11 cellular contexts compared by ENCODE assay signal in the genomic region with DNA sequence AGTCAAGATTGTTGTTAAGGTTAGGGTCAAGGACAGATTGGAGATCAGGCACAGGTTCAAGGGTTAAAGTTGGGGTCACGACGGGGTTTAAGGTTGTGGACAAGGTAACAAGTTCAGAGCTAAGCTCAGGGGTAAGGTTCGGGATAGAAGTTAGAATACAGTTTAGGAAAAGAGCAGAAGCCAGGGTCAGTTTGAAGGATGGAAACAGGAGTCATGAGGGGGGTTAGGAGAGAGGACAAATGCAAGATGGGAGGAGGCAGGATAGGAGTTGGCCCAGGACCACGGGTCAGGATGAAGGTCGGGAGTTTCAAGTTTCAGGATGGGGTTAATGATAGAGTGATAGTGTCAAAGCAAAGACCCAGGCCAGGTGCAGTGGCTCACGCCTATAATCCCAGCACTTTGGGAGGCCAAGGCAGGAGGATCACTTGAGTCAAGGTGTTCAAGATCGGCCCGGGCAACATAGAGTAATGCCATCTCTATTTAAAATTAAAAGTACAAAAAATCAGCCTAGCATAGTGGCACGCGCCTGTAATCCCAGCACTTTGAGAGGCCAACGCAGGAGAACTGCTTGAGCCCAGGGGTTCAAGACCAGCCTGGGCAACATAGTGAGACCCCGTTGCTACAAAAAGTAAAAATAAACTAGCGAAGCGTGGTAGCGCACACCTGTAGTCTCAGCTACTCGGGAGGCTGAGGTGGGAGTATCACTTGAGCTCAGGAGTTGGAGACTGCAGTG. TPM values are rescaled to one million over a fixed set of nuclear protein-coding genes. Genes with fewer than 3 reads are reported as not detected.
DNase-seq lines count a peak whose midpoint lies in the region; ATAC-seq and TF ChIP-seq lines count a peak whose summit lies in the region.
"Had no signal": no experiment of that assay in that cellular context is flagged by ENCODE, and none has a peak within 500 bp of the region (broad histone marks: within the 10 kb centered on the region; RNA-seq: fewer than 3 reads in every experiment).

No MANE protein-coding gene starts in this region.

- H2AFZ ChIP-seq in neural cell (ENCODE audit: low read depth, low read length): no peak overlapping the region

- H3K9me2 ChIP-seq in neural cell (ENCODE audit: insufficient read depth, low read length): no peaks in the 10 kb centered on the region

- H3F3A ChIP-seq in neural cell (ENCODE audit: insufficient read depth, low read length, poor library complexity, severe bottlenecking): no peaks in the 10 kb centered on the region

- no peaks in the 10 kb centered on the region for H3K79me2 ChIP-seq in neural cell (replicated peaks; ENCODE audit: insufficient read depth, low read length)

- peaks cover 14% of the 10 kb centered on the region for H3K4me1 ChIP-seq in CD4-positive, alpha-beta memory T cell (ENCODE audit: insufficient read depth, low read length)
- H3K4me1 ChIP-seq in HUES48 (ENCODE audit: control insufficient read depth, insufficient read depth, low read length): peaks cover 6% of the 10 kb centered on the region; the same call in 1 of the 2 replicates

- no peak overlapping the region for H3K4me2 ChIP-seq in neural cell (ENCODE audit: low read length)

- H3K4me1 Mint-ChIP-seq in CD4-positive, alpha-beta memory T cell: peaks cover 7 to 30% (median 20%) of the 10 kb centered on the region in 4 donors
- peaks cover 7 to 13% of the 10 kb centered on the region in 2 donors for H3K4me1 Mint-ChIP-seq in effector memory CD8-positive, alpha-beta T cell (ENCODE audit: low read depth in 2 of 2)

- H3K27me3 ChIP-seq in CD4-positive, alpha-beta memory T cell (ENCODE audit: insufficient read depth, low read length): peaks cover 33% of the 10 kb centered on the region
- H3K27me3 ChIP-seq in HUES48 (ENCODE audit: control insufficient read depth, insufficient read depth, low read length) (peaks cover 55% of the 10 kb centered on the region), neural cell (ENCODE audit: insufficient read depth, low read depth, low read length) (peaks cover 59% of the 10 kb centered on the region)

- TF ChIP-seq EP300 in neural cell (conservative IDR thresholded peaks at IDR 0.05; ENCODE audit: poor library complexity, severe bottlenecking): no peak

- no peaks in the 10 kb centered on the region for H4K20me1 ChIP-seq in neural cell (ENCODE audit: insufficient read depth)

- peaks cover 42 to 54% of the 10 kb centered on the region in 2 donors for H3K27me3 Mint-ChIP-seq in CD4-positive, alpha-beta memory T cell
- peaks cover 69 to 74% of the 10 kb centered on the region in 2 donors for H3K27me3 Mint-ChIP-seq in effector memory CD8-positive, alpha-beta T cell

- H3K36me3 Mint-ChIP-seq in CD4-positive, alpha-beta memory T cell: peaks cover 0 to 8% of the 10 kb centered on the region in 2 donors
- no peaks in the 10 kb centered on the region for H3K36me3 Mint-ChIP-seq in effector memory CD8-positive, alpha-beta T cell (ENCODE audit: insufficient read depth)

- POLR2A ChIA-PET in CD4-positive, alpha-beta memory T cell (lab: Charles Lee; ENCODE audit: partially characterized antibody): no interaction called here

- TF ChIP-seq RAD21 in neural cell (conservative IDR thresholded peaks at IDR 0.05): no peak

- peak overlapping the region in 2 of 7 donors; percentile 9 to 14 for H3K27ac Mint-ChIP-seq in CD4-positive, alpha-beta memory T cell
- H3K27ac Mint-ChIP-seq in effector memory CD8-positive, alpha-beta T cell: no peak overlapping the region

- H3K27ac ChIP-seq in CD4-positive, alpha-beta memory T cell (ENCODE audit: low read depth, low read length): no peak overlapping the region
- no peak overlapping the region for H3K27ac ChIP-seq in HUES48 (ENCODE audit: low read depth, low read length)
- H3K27ac ChIP-seq in neural cell (ENCODE audit: low read length): no peak overlapping the region

- CTCF ChIA-PET in CD4-positive, alpha-beta memory T cell (lab: Charles Lee; ENCODE audit: partially characterized antibody): no interaction called here

- in situ Hi-C loops in ACHN (cut with HindIII; ENCODE audit: low pct_ligation_motif_present, low pct_unique_long_range_greater_than_20kb, low sequenced_read_pairs): no loop called here

- peak overlapping the region in 7 of 8 donors; percentile 63 to 79 (median 70) for H3K4me3 Mint-ChIP-seq in CD4-positive, alpha-beta memory T cell
- H3K4me3 Mint-ChIP-seq in effector memory CD8-positive, alpha-beta T cell: peak overlapping the region; percentile 46 to 69

- ATAC-seq in effector memory CD8-positive, alpha-beta T cell (replicated peaks): no peak
- ATAC-seq in HG02571 (IDR thresholded peaks at IDR 0.05; ENCODE audit: unreplicated experiment) (no peak), HG03095 (IDR thresholded peaks at IDR 0.05; ENCODE audit: unreplicated experiment) (no peak)

- H3K9me3 ChIP-seq in CD4-positive, alpha-beta memory T cell (ENCODE audit: control insufficient read depth in 1 of 2, low read length in 2 of 2): no peaks in the 10 kb centered on the region
- H3K9me3 ChIP-seq in HUES48 (ENCODE audit: control insufficient read depth, insufficient read depth, low read length): no peaks in the 10 kb centered on the region
- H3K9me3 ChIP-seq in neural cell (ENCODE audit: low read length): no peaks in the 10 kb centered on the region

- DNase-seq in CD4-positive, alpha-beta memory T cell: no peak
- DNase-seq in effector memory CD8-positive, alpha-beta T cell: no peak
- DNase-seq in ACHN: no peak
- DNase-seq: aorta; effector CD4-positive, alpha-beta T cell had no signal

- H3K4me3 ChIP-seq in CD4-positive, alpha-beta memory T cell (ENCODE audit: low read length in 2 of 2): no peak overlapping the region
- H3K4me3 ChIP-seq in HUES48 (ENCODE audit: low read depth, low read length) (peak overlapping the region; percentile 48; the same call in 1 of the 2 replicates), neural cell (ENCODE audit: low read length) (peak overlapping the region; percentile 60)
- H3K4me3 ChIP-seq: lung had no signal

- H3K9ac ChIP-seq in HUES48 (ENCODE audit: low read depth, low read length) (no peak overlapping the region), neural cell (ENCODE audit: low read length) (no peak overlapping the region)

- no peaks in the 10 kb centered on the region for H3K36me3 ChIP-seq in CD4-positive, alpha-beta memory T cell (ENCODE audit: insufficient read depth, low read length)
- no peaks in the 10 kb centered on the region for H3K36me3 ChIP-seq in HUES48 (ENCODE audit: control insufficient read depth, insufficient read depth, low read length)
- no peaks in the 10 kb centered on the region for H3K36me3 ChIP-seq in neural cell (ENCODE audit: insufficient read depth, low read length)

- H3K9me3 Mint-ChIP-seq in CD4-positive, alpha-beta memory T cell: peaks cover 0 to 11% (median 6%) of the 10 kb centered on the region in 8 donors
- no peaks in the 10 kb centered on the region for H3K9me3 Mint-ChIP-seq in effector memory CD8-positive, alpha-beta T cell

- intact Hi-C loops in CD4-positive, alpha-beta memory T cell (cut with micrococcal nuclease): no loop called here

- TF ChIP-seq CTCF in neural cell (IDR thresholded peaks at IDR 0.05; ENCODE audit: poor library complexity, severe bottlenecking): no peak

TF ChIP-seq in neural cell, 6 proteins besides CTCF, POLR2A, EP300 and RAD21 (continues in another document):
- TF ChIP-seq, protein P1, sequence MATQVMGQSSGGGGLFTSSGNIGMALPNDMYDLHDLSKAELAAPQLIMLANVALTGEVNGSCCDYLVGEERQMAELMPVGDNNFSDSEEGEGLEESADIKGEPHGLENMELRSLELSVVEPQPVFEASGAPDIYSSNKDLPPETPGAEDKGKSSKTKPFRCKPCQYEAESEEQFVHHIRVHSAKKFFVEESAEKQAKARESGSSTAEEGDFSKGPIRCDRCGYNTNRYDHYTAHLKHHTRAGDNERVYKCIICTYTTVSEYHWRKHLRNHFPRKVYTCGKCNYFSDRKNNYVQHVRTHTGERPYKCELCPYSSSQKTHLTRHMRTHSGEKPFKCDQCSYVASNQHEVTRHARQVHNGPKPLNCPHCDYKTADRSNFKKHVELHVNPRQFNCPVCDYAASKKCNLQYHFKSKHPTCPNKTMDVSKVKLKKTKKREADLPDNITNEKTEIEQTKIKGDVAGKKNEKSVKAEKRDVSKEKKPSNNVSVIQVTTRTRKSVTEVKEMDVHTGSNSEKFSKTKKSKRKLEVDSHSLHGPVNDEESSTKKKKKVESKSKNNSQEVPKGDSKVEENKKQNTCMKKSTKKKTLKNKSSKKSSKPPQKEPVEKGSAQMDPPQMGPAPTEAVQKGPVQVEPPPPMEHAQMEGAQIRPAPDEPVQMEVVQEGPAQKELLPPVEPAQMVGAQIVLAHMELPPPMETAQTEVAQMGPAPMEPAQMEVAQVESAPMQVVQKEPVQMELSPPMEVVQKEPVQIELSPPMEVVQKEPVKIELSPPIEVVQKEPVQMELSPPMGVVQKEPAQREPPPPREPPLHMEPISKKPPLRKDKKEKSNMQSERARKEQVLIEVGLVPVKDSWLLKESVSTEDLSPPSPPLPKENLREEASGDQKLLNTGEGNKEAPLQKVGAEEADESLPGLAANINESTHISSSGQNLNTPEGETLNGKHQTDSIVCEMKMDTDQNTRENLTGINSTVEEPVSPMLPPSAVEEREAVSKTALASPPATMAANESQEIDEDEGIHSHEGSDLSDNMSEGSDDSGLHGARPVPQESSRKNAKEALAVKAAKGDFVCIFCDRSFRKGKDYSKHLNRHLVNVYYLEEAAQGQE (IDR thresholded peaks at IDR 0.05; ENCODE audit: borderline replicate concordance): no peak
- no peak for TF ChIP-seq TAF1 (IDR thresholded peaks at IDR 0.05; ENCODE audit: low read depth)
- TF ChIP-seq SMC3 (conservative IDR thresholded peaks at IDR 0.05; ENCODE audit: poor library complexity): no peak
- TF ChIP-seq POLR2AphosphoS5 (IDR thresholded peaks at IDR 0.05): no peak
- no peak for TF ChIP-seq EZH2 (IDR thresholded peaks at IDR 0.05; ENCODE audit: borderline replicate concordance, insufficient read depth, low read length, poor library complexity, severe bottlenecking)

RNA-seq across cellular contexts. Expression of a gene that starts 7.7 kb away (rescaled TPM):
- total RNA-seq in CD4-positive, alpha-beta memory T cell: not detected
- not detected for polyA plus RNA-seq in CD4-positive, alpha-beta memory T cell
- polyA plus RNA-seq in neural cell: 0.05 and 2.8 TPM in 2 replicates
- polyA minus RNA-seq in neural cell: 1.7 TPM in 1 of 2 replicates, not detected in the other
- total RNA-seq: aorta, subcutaneous adipose tissue had no signal
- polyA plus RNA-seq: aorta had no signal

RNA-seq across cellular contexts. Expression of a gene that starts 12.1 kb away (rescaled TPM):
- total RNA-seq in CD4-positive, alpha-beta memory T cell: not detected
- under 1 TPM in 1 of 2 donors, not detected in 1; 0.08 TPM for polyA plus RNA-seq in CD4-positive, alpha-beta memory T cell
- 0.79 and 2.1 TPM in 2 replicates for polyA plus RNA-seq in neural cell
- 0.73 and 0.93 TPM in 2 replicates for polyA minus RNA-seq in neural cell
- total RNA-seq: aorta, subcutaneous adipose tissue had no signal

RNA-seq across cellular contexts. Expression of a gene that starts 23.7 kb away (rescaled TPM):
- total RNA-seq in CD4-positive, alpha-beta memory T cell: not detected
- under 1 TPM in 1 of 2 donors, not detected in 1; 0.70 TPM for polyA plus RNA-seq in CD4-positive, alpha-beta memory T cell
- polyA plus RNA-seq in neural cell: 390 and 407 TPM in 2 replicates
- 430 and 434 TPM in 2 replicates for polyA minus RNA-seq in neural cell

RNA-seq across cellular contexts. Expression of a gene that starts 32.0 kb away (rescaled TPM):
- not detected for total RNA-seq in CD4-positive, alpha-beta memory T cell
- polyA plus RNA-seq in CD4-positive, alpha-beta memory T cell: not detected
- not detected in 2 replicates for polyA plus RNA-seq in neural cell
- not detected in 2 replicates for polyA minus RNA-seq in neural cell
- total RNA-seq: aorta, lung, subcutaneous adipose tissue had no signal
- polyA plus RNA-seq: aorta, lung had no signal

RNA-seq across cellular contexts. Expression of a gene that starts 55.7 kb away (rescaled TPM):
- 10 to 100 TPM; 36.6 to 50.0 TPM for total RNA-seq in CD4-positive, alpha-beta memory T cell
- polyA plus RNA-seq in CD4-positive, alpha-beta memory T cell: 1 to 10 TPM; 1.3 to 7.1 TPM
- polyA plus RNA-seq in neural cell: 6.2 and 6.8 TPM in 2 replicates
- 2.9 and 3.8 TPM in 2 replicates for polyA minus RNA-seq in neural cell

Comparison
In these comparisons a context has a peak if more than half of its experiments do, and no peak if none do; other contexts are left out.
1. H3K4me3 ChIP-seq: peak in HUES48 (single experiment) and neural cell (single experiment); none in CD4-positive, alpha-beta memory T cell (0 of 2).
2. RNA of a gene that starts 23.7 kb away (polyA plus RNA-seq): 390 to 407 TPM in neural cell; 0.70 TPM in CD4-positive, alpha-beta memory T cell; every median in the first group is over 100 times any median in the second.